In the genomic region with DNA sequence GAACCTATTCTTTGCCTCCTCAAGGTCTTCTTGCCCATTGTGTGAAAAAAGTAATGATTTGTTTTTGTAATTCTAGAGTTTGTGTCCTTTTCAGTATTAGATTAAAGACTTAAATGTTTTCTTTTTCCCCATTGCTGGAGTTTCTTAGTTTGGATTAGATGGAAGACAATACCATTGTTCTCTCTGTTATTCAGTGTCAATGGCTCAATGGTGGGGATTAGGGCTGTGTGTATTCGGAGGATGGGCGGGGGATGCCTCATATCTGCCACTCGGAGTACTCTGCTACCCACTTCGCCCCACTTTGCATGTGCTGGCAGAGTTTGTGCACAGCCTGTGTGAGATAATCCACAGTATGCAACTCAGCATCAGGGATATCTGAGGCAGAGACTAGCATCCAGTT, we compare ENCODE assay signal across 25 cellular contexts.
DNase-seq lines count a peak whose midpoint lies in the region; ATAC-seq, FAIRE-seq and TF ChIP-seq lines count a peak whose summit lies in the region.
"Had no signal": no experiment of that assay in that cellular context is flagged by ENCODE, and none has a peak within 500 bp of the region (broad histone marks: within the 10 kb centered on the region; RNA-seq: fewer than 3 reads in every experiment).

No MANE protein-coding gene starts in this region.

- POLR2A ChIA-PET in CD8-positive, alpha-beta T cell (lab: Charles Lee), result interaction anchor here (1.0 kb wide), 1 partner anchor 19 kb away, joined by 4 read pairs; no protein-coding TSS in a partner anchor
- POLR2A ChIA-PET in RWPE1 (lab: Yijun Ruan, JAX; ENCODE audit: low non-redundant PET), result no interaction called here

- CTCF ChIA-PET in CD8-positive, alpha-beta T cell (lab: Charles Lee), result no interaction called here
- CTCF ChIA-PET in RWPE1 (lab: Yijun Ruan, JAX), result no interaction called here

- DNase-seq in NCI-H82 (lab: John Stamatoyannopoulos, UW), result peak; percentile 22
- no peak for DNase-seq in NCI-H82 treated with DMSO at 0.1 percent for 48 hours (lab: John Stamatoyannopoulos, UW; ENCODE audit: unreplicated experiment)
- DNase-seq in RWPE2 (ENCODE audit: low spot score), result peak; percentile 15
- peak; percentile 34 for DNase-seq in iPS-NIHi7 (ENCODE audit: extremely low spot score)
- no peak for DNase-seq in urothelium cell line (ENCODE audit: low spot score)
- DNase-seq in CD8-positive, alpha-beta T cell, result no peak
- no peak for DNase-seq in RWPE1 (ENCODE audit: low spot score)
- DNase-seq in GM19238 (ENCODE audit: insufficient read length, low spot score), result no peak
- DNase-seq: 8988T; AML-193; C1 segment of cervical spinal cord; Calu3; CD8-positive, alpha-beta memory T cell; GF-D8; NCI-H1694; NCI-H2081 treated with DMSO at 0.1 percent for 48 hours; NCI-H510A treated with DMSO at 0.1 percent for 48 hours; NCI-H748 treated with DMSO at 0.1 percent for 48 hours; T-helper 1 cell had no signal

- H3K27ac ChIP-seq in RWPE2 (ENCODE audit: poor library complexity, severe bottlenecking) (no peak overlapping the region), RWPE1 (no peak overlapping the region)
- H3K27ac ChIP-seq in CD8-positive, alpha-beta T cell (ENCODE audit: low read depth, low read length), result no peak overlapping the region
- H3K27ac ChIP-seq: Peyer's patch, SJSA1 had no signal

- no peak for ATAC-seq in RWPE2 (ENCODE audit: low read depth)
- no peak for ATAC-seq in CD8-positive, alpha-beta T cell
- ATAC-seq: HCT116, Right ventricle myocardium inferior had no signal

- H3K4me1 Mint-ChIP-seq in CD8-positive, alpha-beta T cell (ENCODE audit: low read depth), result no peaks in the 10 kb centered on the region
- H3K4me1 Mint-ChIP-seq: CD8-positive, alpha-beta memory T cell; IgD-negative memory B cell had no signal

- peaks cover 26% of the 10 kb centered on the region for H3K27me3 Mint-ChIP-seq in CD8-positive, alpha-beta T cell (ENCODE audit: low read depth)

- intact Hi-C loops in CD8-positive, alpha-beta T cell (cut with DNase I, micrococcal nuclease), result no loop called here

- peak; percentile 76 for FAIRE-seq in urothelium cell line (lab: Jason Lieb, UNC)
- FAIRE-seq: HTR-8/SVneo had no signal

- no peak overlapping the region for H3K4me3 ChIP-seq in RWPE2 (ENCODE audit: severe bottlenecking)
- H3K4me3 ChIP-seq in CD8-positive, alpha-beta T cell (ENCODE audit: low read depth, low read length), result no peak overlapping the region
- H3K4me3 ChIP-seq: Peyer's patch, SJSA1 had no signal

- H3K36me3 ChIP-seq in RWPE2 (ENCODE audit: low read depth), result no peaks in the 10 kb centered on the region
- H3K36me3 ChIP-seq in CD8-positive, alpha-beta T cell (ENCODE audit: insufficient read depth, low read length), result no peaks in the 10 kb centered on the region
- H3K36me3 ChIP-seq: Peyer's patch, SJSA1 had no signal

- TF ChIP-seq CTCF in RWPE2 (IDR thresholded peaks at IDR 0.05; ENCODE audit: poor library complexity, severe bottlenecking) (no peak), RWPE1 (conservative IDR thresholded peaks at IDR 0.05; ENCODE audit: low read depth) (no peak)
- no peak for TF ChIP-seq CTCF in CD8-positive, alpha-beta T cell (IDR thresholded peaks at IDR 0.05)

- no peaks in the 10 kb centered on the region for H3K36me3 Mint-ChIP-seq in CD8-positive, alpha-beta T cell
- H3K36me3 Mint-ChIP-seq: CD8-positive, alpha-beta memory T cell had no signal

- H3K9me3 Mint-ChIP-seq in CD8-positive, alpha-beta T cell, result no peaks in the 10 kb centered on the region
- H3K9me3 Mint-ChIP-seq: CD8-positive, alpha-beta memory T cell had no signal

- no peaks in the 10 kb centered on the region for H3K4me1 ChIP-seq in RWPE2 (ENCODE audit: insufficient read depth, poor library complexity, severe bottlenecking)
- no peaks in the 10 kb centered on the region for H3K4me1 ChIP-seq in CD8-positive, alpha-beta T cell (ENCODE audit: insufficient read depth, low read length)

- H3K27me3 ChIP-seq in RWPE2 (ENCODE audit: insufficient read depth, poor library complexity, severe bottlenecking), result no peaks in the 10 kb centered on the region
- no peaks in the 10 kb centered on the region for H3K27me3 ChIP-seq in CD8-positive, alpha-beta T cell (ENCODE audit: insufficient read depth, low read length)
- H3K27me3 ChIP-seq: Peyer's patch, SJSA1 had no signal

- H3K9me3 ChIP-seq in RWPE2 (ENCODE audit: severe bottlenecking), result no peaks in the 10 kb centered on the region
- no peaks in the 10 kb centered on the region for H3K9me3 ChIP-seq in CD8-positive, alpha-beta T cell (ENCODE audit: low read length)
- H3K9me3 ChIP-seq: Peyer's patch, SJSA1 had no signal

- no peak overlapping the region for H3K4me3 Mint-ChIP-seq in CD8-positive, alpha-beta T cell
- H3K4me3 Mint-ChIP-seq: IgD-negative memory B cell had no signal

- no peak overlapping the region for H3K27ac Mint-ChIP-seq in CD8-positive, alpha-beta T cell
- H3K27ac Mint-ChIP-seq: CD8-positive, alpha-beta memory T cell; IgD-negative memory B cell had no signal

Comparison
In these comparisons a context has a peak if more than half of its experiments do, and no peak if none do; other contexts are left out.
1. DNase-seq: peak in NCI-H82 (single experiment), RWPE2 (single experiment) and iPS-NIHi7 (single experiment); none in NCI-H82 treated with DMSO at 0.1 percent for 48 hours (single experiment), urothelium cell line (single experiment), CD8-positive, alpha-beta T cell (0 of 7), RWPE1 (single experiment) and GM19238 (single experiment).